In the genomic region with DNA sequence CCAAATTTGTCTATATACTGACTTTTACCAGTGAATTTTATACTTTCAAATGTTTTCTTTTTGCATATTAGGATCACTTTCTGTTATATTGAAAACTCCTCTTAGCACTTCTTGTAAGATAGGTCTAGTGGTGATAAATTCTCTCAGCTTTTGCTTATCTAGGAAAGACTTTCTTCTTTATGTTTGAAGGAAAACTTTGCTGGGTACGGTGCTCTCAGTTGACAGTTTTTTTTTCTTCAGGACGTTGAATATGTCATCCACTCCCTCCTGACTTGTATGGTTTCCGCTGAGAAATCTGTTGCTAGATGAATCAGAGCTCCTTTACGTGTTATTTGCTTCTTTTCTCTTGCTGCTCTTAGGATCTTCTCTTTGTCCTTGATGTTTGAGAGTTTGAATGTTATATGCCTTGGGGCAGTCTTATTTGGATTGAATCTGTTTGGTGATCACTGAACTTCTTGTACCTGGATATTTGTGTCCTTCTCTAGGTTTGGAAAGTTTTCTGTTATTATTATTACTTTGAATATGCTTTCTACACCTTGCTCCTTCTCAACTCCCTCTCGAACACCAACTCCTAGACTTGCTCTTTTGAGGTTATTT, we compare ENCODE assay signal across 21 cellular contexts. TPM values are rescaled to one million over a fixed set of nuclear protein-coding genes. Genes with fewer than 3 reads are reported as not detected.
"Had no signal": no experiment of that assay in that cellular context is flagged by ENCODE, and none has a peak within 500 bp of the region (broad histone marks: within the 10 kb centered on the region; RNA-seq: fewer than 3 reads in every experiment).

No MANE protein-coding gene starts in this region.

- H3K9me3 ChIP-seq: SJCRH30 had no signal

- FAIRE-seq: colon had no signal

- DNase-seq: activated CD4-positive, alpha-beta T cell treated with anti-CD3 and anti-CD28 coated beads for 36 hours; activated CD4-positive, alpha-beta T cell treated with anti-CD3 and anti-CD28 coated beads, Interleukin-2, amount 10 ng/mL, durations not matched to agents 7 days and 5 days; activated CD4-positive, alpha-beta T cell treated with anti-CD3 and anti-CD28 coated beads, Interleukin-2, amount 50 U/mL, for 48 hours; activated CD8-positive, alpha-beta T cell treated with anti-CD3 and anti-CD28 coated beads, Interleukin-2, amount 10 ng/mL, durations not matched to agents 7 days and 5 days; activated gamma-delta T cell treated with Interleukin-2 at 50 U/mL for 16 hours; activated naive CD4-positive, alpha-beta T cell treated with anti-CD3 and anti-CD28 coated beads, Interleukin-2, amount 10 ng/mL, durations not matched to agents 7 days and 5 days; activated naive CD8-positive, alpha-beta T cell treated with anti-CD3 and anti-CD28 coated beads, Interleukin-2, amount 50 U/mL, for 24 hours; activated T-cell treated with anti-CD3 and anti-CD28 coated beads, Interleukin-2, amount 50 U/mL, for 4 hours; central memory CD4-positive, alpha-beta T cell; NCI-H1417 treated with DMSO at 0.1 percent for 48 hours; NCI-H187 treated with DMSO at 0.1 percent for 48 hours; SJCRH30 had no signal

- ATAC-seq: activated CD4-positive, alpha-beta T cell treated with anti-CD3 and anti-CD28 coated beads for 36 hours; activated CD8-positive, alpha-beta T cell treated with anti-CD3 and anti-CD28 coated beads, Interleukin-2, amount 10 ng/mL, durations not matched to agents 7 days and 5 days; activated naive CD8-positive, alpha-beta T cell treated with anti-CD3 and anti-CD28 coated beads, Interleukin-2, amount 50 U/mL, for 24 hours; activated T-cell treated with anti-CD3 and anti-CD28 coated beads, Interleukin-2, amount 50 U/mL, for 4 hours had no signal

- H3K27ac ChIP-seq: SJCRH30, SK-N-MC had no signal

- H3K4me1 Mint-ChIP-seq: activated CD4-positive, alpha-beta T cell treated with anti-CD3 and anti-CD28 coated beads for 36 hours; activated CD4-positive, alpha-beta T cell treated with anti-CD3 and anti-CD28 coated beads, Interleukin-2, amount 10 ng/mL, durations not matched to agents 7 days and 5 days; activated naive CD4-positive, alpha-beta T cell treated with anti-CD3 and anti-CD28 coated beads, Interleukin-2, amount 10 ng/mL, durations not matched to agents 7 days and 5 days; activated naive CD8-positive, alpha-beta T cell treated with anti-CD3 and anti-CD28 coated beads, Interleukin-2, amount 50 U/mL, for 24 hours; brain had no signal

- H3K4me3 ChIP-seq: SJCRH30, SK-N-MC had no signal

- H3K36me3 ChIP-seq: SJCRH30 had no signal

- H3K36me3 Mint-ChIP-seq: activated naive CD8-positive, alpha-beta T cell; brain had no signal

- H3K27ac Mint-ChIP-seq: activated CD4-positive, alpha-beta T cell treated with anti-CD3 and anti-CD28 coated beads for 36 hours; activated CD4-positive, alpha-beta T cell treated with anti-CD3 and anti-CD28 coated beads, Interleukin-2, amount 10 ng/mL, durations not matched to agents 7 days and 5 days; activated CD8-positive, alpha-beta T cell treated with anti-CD3 and anti-CD28 coated beads, Interleukin-2, amount 10 ng/mL, durations not matched to agents 7 days and 5 days; activated naive CD4-positive, alpha-beta T cell treated with anti-CD3 and anti-CD28 coated beads, Interleukin-2, amount 10 ng/mL, durations not matched to agents 7 days and 5 days; activated naive CD8-positive, alpha-beta T cell; activated naive CD8-positive, alpha-beta T cell treated with anti-CD3 and anti-CD28 coated beads, Interleukin-2, amount 50 U/mL, for 24 hours; activated T-helper 1 cell treated with anti-CD3 and anti-CD28 coated beads, Interleukin-12 subunit alpha, Interleukin-12 subunit beta, Interleukin-2, Interleukin-4 antibody, amounts not matched to agents 30 ng/mL and 10 ng/mL and 1 ng/mL, durations not matched to agents 14 hours and 24 hours and 36 hours; brain had no signal

- H3K27me3 ChIP-seq: SJCRH30 had no signal

- H3K4me1 ChIP-seq: SJCRH30 had no signal

- H3K4me3 Mint-ChIP-seq: activated CD4-positive, alpha-beta T cell treated with anti-CD3 and anti-CD28 coated beads for 36 hours; activated CD4-positive, alpha-beta T cell treated with anti-CD3 and anti-CD28 coated beads, Interleukin-2, amount 10 ng/mL, durations not matched to agents 7 days and 5 days; activated CD8-positive, alpha-beta T cell treated with anti-CD3 and anti-CD28 coated beads, Interleukin-2, amount 10 ng/mL, durations not matched to agents 7 days and 5 days; activated naive CD4-positive, alpha-beta T cell treated with anti-CD3 and anti-CD28 coated beads, Interleukin-2, amount 10 ng/mL, durations not matched to agents 7 days and 5 days; activated naive CD8-positive, alpha-beta T cell; activated naive CD8-positive, alpha-beta T cell treated with anti-CD3 and anti-CD28 coated beads, Interleukin-2, amount 50 U/mL, for 24 hours; activated T-cell treated with anti-CD3 and anti-CD28 coated beads, Interleukin-2, amount 50 U/mL, for 4 hours; activated T-helper 1 cell treated with anti-CD3 and anti-CD28 coated beads, Interleukin-12 subunit alpha, Interleukin-12 subunit beta, Interleukin-2, Interleukin-4 antibody, amounts not matched to agents 30 ng/mL and 10 ng/mL and 1 ng/mL, durations not matched to agents 14 hours and 24 hours and 36 hours; brain had no signal

- H3K9me3 Mint-ChIP-seq: activated CD4-positive, alpha-beta T cell treated with anti-CD3 and anti-CD28 coated beads, Interleukin-2, amount 10 ng/mL, durations not matched to agents 7 days and 5 days; activated naive CD4-positive, alpha-beta T cell treated with anti-CD3 and anti-CD28 coated beads, Interleukin-2, amount 10 ng/mL, durations not matched to agents 7 days and 5 days; activated naive CD8-positive, alpha-beta T cell treated with anti-CD3 and anti-CD28 coated beads, Interleukin-2, amount 50 U/mL, for 24 hours; activated T-helper 1 cell treated with anti-CD3 and anti-CD28 coated beads, Interleukin-12 subunit alpha, Interleukin-12 subunit beta, Interleukin-2, Interleukin-4 antibody, amounts not matched to agents 30 ng/mL and 10 ng/mL and 1 ng/mL, durations not matched to agents 14 hours and 24 hours and 36 hours had no signal

RNA-seq across cellular contexts. Expression of a gene that starts 44.0 kb away (rescaled TPM):
- total RNA-seq: activated CD4-positive, alpha-beta T cell treated with anti-CD3 and anti-CD28 coated beads for 36 hours; activated CD8-positive, alpha-beta T cell treated with anti-CD3 and anti-CD28 coated beads, Interleukin-2, amount 10 ng/mL, durations not matched to agents 7 days and 5 days; activated T-cell treated with anti-CD3 and anti-CD28 coated beads, Interleukin-2, amount 50 U/mL, for 4 hours; cerebellum; LHCN-M2; OCI-LY7; SJCRH30; T-helper 2 cell treated with Interferon-gamma antibody and Interleukin-4, amounts not matched to agents 100 ng/mL and 5 ng/mL, for 36 hours had no signal
